In genomic region chr4:125428832-125429231, GRCh38 we compare ENCODE assay signal across 1 cellular context.
TF ChIP-seq lines count a peak whose summit lies in the region.

No MANE protein-coding gene starts in this region.

TF ChIP-seq in SK-N-SH treated with all-trans-retinoic acid at 6 μM for 48 hours, 23 proteins besides CTCF, POLR2A, EP300 and RAD21 (continued from another document):
- TF ChIP-seq TSHZ2 (CRISPR knock-in tag; IDR thresholded peaks at IDR 0.05) (no peak), CSDC2 (CRISPR knock-in tag; IDR thresholded peaks at IDR 0.05) (no peak)
TF ChIP-seq in SK-N-SH treated with all-trans-retinoic acid at 6 μM for 48 hours: peak in this region for 0.
